1 cellular context compared by ENCODE assay signal in the genomic region with DNA sequence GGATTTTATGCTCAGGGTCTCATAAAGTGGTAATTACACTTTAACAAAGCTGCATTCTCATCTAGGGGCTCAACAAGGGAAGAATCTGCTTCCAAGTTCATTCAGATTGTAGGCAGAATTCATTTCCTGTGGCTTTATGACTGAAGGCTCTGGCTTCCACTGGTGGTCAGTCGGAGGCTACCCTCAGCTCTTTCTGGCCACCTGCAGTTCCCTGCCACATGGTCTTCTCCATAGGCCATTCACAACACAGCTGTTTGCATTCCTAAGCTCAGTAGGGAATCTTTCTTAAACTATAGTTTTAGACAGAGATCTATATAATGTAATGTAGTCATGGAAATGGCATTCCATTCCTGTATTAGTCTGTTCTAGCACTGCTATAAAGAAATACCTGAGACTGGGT.
TF ChIP-seq lines count a peak whose summit lies in the region.

No MANE protein-coding gene starts in this region.

TF ChIP-seq in WTC11, 78 proteins besides CTCF, POLR2A, EP300 and RAD21 (continued from another document):
- TF ChIP-seq, protein P1, sequence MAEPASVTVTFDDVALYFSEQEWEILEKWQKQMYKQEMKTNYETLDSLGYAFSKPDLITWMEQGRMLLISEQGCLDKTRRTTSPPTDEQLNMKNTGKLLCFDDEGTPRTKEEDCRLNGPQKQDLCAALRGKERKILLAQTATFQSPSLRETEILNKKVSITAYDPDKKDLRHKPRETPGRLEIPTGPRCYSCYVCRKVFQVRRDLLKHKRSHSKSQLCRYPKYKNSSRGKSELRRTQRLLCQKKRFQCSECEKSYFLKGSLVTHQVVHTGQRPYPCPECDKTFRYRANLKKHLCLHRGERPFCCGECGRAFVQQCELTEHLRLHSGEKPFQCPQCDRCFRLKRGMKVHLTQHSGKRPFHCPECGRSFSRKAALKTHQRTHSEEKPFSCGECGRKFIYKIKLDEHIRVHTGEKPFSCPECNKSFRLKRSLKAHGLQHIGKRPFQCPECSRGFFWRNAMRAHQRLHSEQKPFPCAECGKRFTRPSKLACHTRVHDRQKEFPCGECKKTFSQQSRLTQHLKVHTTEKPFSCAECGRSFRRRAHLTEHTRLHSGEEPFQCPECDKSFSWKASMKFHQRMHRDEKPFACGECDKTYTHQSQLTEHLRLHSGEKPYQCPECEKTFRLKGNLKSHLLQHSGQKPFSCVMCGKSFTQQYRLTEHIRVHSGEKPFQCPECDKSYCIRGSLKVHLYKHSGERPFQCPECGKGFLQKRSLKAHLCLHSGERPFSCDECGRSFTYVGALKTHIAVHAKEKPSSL (CRISPR knock-in tag; conservative IDR thresholded peaks at IDR 0.05): no peak
- no peak for TF ChIP-seq JUN (CRISPR knock-in tag; IDR thresholded peaks at IDR 0.05)
